Comparison of ENCODE assay signal across 9 cellular contexts in genomic region chr6:11772109-11772830, GRCh38. TPM values are rescaled to one million over a fixed set of nuclear protein-coding genes. Genes with fewer than 3 reads are reported as not detected.
A peak's percentile ranks its signal among the peaks of the same experiment; 100 is the strongest.
DNase-seq lines count a peak whose midpoint lies in the region; ATAC-seq, FAIRE-seq and TF ChIP-seq lines count a peak whose summit lies in the region.
"Had no signal": no experiment of that assay in that cellular context is flagged by ENCODE, and none has a peak within 500 bp of the region (broad histone marks: within the 10 kb centered on the region; RNA-seq: fewer than 3 reads in every experiment).

No MANE protein-coding gene starts in this region.

- H3K4ac ChIP-seq in mesenchymal stem cell (ENCODE audit: low read depth in 1 of 2, low read length in 2 of 2) = no peak overlapping the region

- no peaks in the 10 kb centered on the region for H3K79me1 ChIP-seq in mesenchymal stem cell (replicated peaks; ENCODE audit: low read length, poor library complexity, severe bottlenecking)

- peak overlapping the region; percentile 17 for H2AK5ac ChIP-seq in mesenchymal stem cell (ENCODE audit: low read length, severe bottlenecking)

- H4K91ac ChIP-seq in mesenchymal stem cell (ENCODE audit: low read length) = no peak overlapping the region

- H3K9me3 ChIP-seq in K562 (replicated peaks; ENCODE audit: control insufficient read depth, insufficient read depth, low read depth, low read length) (no peaks in the 10 kb centered on the region), mesenchymal stem cell (ENCODE audit: control insufficient read depth, low read length) (no peaks in the 10 kb centered on the region)

- DNase-seq in AG09309 (ENCODE audit: low read depth) (peak; percentile 91), HT1080 (ENCODE audit: low read depth) (peak; percentile 96), K562 (ENCODE audit: extremely low read depth in 1 of 4, low spot score in 3 of 4) (peak in 1 of 4 experiments; percentile 36), mesenchymal stem cell (peak; percentile 97), DMS53 treated with DMSO at 0.1 percent for 48 hours (lab: John Stamatoyannopoulos, UW; ENCODE audit: unreplicated experiment) (no peak), ureter (ENCODE audit: low spot score) (no peak)
- DNase-seq: NK-92 treated with Interleukin-12 subunit alpha and Interleukin-12 subunit beta, amount 100 ng/mL, for 24 hours had no signal

- TF ChIP-seq CTCF in AG09309 (IDR thresholded peaks at IDR 0.05; ENCODE audit: control insufficient read depth, insufficient read depth, low read depth, low read length, missing control alignments) = no peak
- TF ChIP-seq CTCF in K562 (IDR thresholded peaks at IDR 0.05 in 2 of 3, conservative IDR thresholded peaks at IDR 0.05 in 1 of 3; ENCODE audit: insufficient read depth in 2 of 3, low read depth in 1 of 3, low read length in 3 of 3) = no peak

- TF ChIP-seq POLR2A in K562 (conservative IDR thresholded peaks at IDR 0.05) = no peak

- BruUV-seq in K562 (replicated peaks; lab: Mats Ljungman, UMichigan) = no TSS peak

- 0 out of 2 replicates have a peak, but pooled peaks have one; percentile 9 for TF ChIP-seq EP300 in K562 (IDR thresholded peaks at IDR 0.05; ENCODE audit: low read length)

- no peak overlapping the region for H4K8ac ChIP-seq in mesenchymal stem cell (ENCODE audit: low read length)

- peak overlapping the region in 1 of 2 experiments; percentile 46 for H3K18ac ChIP-seq in mesenchymal stem cell (ENCODE audit: low read depth in 1 of 2, low read length in 2 of 2)

- no peak overlapping the region for H3K4me2 ChIP-seq in K562 (ENCODE audit: insufficient read depth, low read length)
- no peak overlapping the region for H3K4me2 ChIP-seq in mesenchymal stem cell (ENCODE audit: low read length, poor library complexity, severe bottlenecking)

- WGBS in K562 (ENCODE audit: insufficient coverage, low coverage, missing lambda C conversion rate) = 60% methylated on average over 10 of the region's 10 CpGs
- WGBS in mesenchymal stem cell = 59% methylated on average over 8 of the region's 10 CpGs

- H3K79me2 ChIP-seq in K562 (ENCODE audit: control insufficient read depth, insufficient read depth, low read length) = no peaks in the 10 kb centered on the region

- H2AFZ ChIP-seq in K562 (ENCODE audit: low read depth, low read length) (peak overlapping the region; percentile 42), mesenchymal stem cell (ENCODE audit: low read depth, low read length) (no peak overlapping the region)

- H3K27me3 ChIP-seq in K562 (ENCODE audit: control insufficient read depth in 2 of 2, insufficient read depth in 2 of 2, low read length in 2 of 2) (no peaks in the 10 kb centered on the region), mesenchymal stem cell (ENCODE audit: control insufficient read depth in 1 of 2, insufficient read depth in 1 of 2, low read length in 2 of 2) (no peaks in the 10 kb centered on the region)

- TF ChIP-seq RAD21 in K562 (CRISPR knock-in tag; conservative IDR thresholded peaks at IDR 0.05 in 1 of 2, IDR thresholded peaks at IDR 0.05 in 1 of 2) = no peak

- H3K4me3 ChIP-seq in AG09309 (ENCODE audit: control insufficient read depth, low read depth, low read length) = no peak overlapping the region
- no peak overlapping the region for H3K4me3 ChIP-seq in K562
- no peak overlapping the region for H3K4me3 ChIP-seq in mesenchymal stem cell (ENCODE audit: insufficient read depth in 1 of 2, low read depth in 1 of 2, low read length in 2 of 2)

- H3K9me1 ChIP-seq in K562 (ENCODE audit: control insufficient read depth, insufficient read depth, low read length) = no peaks in the 10 kb centered on the region

- no peak overlapping the region; the same call in 2 of the 3 replicates for H3K27ac ChIP-seq in K562 (ENCODE audit: extremely low read depth, low read depth, low read length)
- H3K27ac ChIP-seq in mesenchymal stem cell (ENCODE audit: low read length, poor library complexity, severe bottlenecking) = peak overlapping the region; percentile 93

- H3K14ac ChIP-seq in mesenchymal stem cell (ENCODE audit: low read length in 2 of 2) = no peak overlapping the region

- H3K4me1 ChIP-seq in K562 (replicated peaks in 1 of 2; ENCODE audit: control insufficient read depth in 2 of 2, insufficient read depth in 2 of 2, low read length in 2 of 2) = peaks cover 24 to 42% of the 10 kb centered on the region in 2 experiments
- peaks cover 20% of the 10 kb centered on the region for H3K4me1 ChIP-seq in mesenchymal stem cell (ENCODE audit: control insufficient read depth, insufficient read depth, low read depth, low read length)

- H3K9ac ChIP-seq in K562 (ENCODE audit: insufficient read depth in 1 of 2, low read depth in 2 of 2, low read length in 2 of 2) (no peak overlapping the region), mesenchymal stem cell (ENCODE audit: low read length) (peak overlapping the region; percentile 82)

- no peak overlapping the region for H3K23ac ChIP-seq in mesenchymal stem cell (ENCODE audit: low read length in 2 of 2)

- ATAC-seq in K562 (peak; percentile 48), GM21529 (IDR thresholded peaks at IDR 0.05; ENCODE audit: unreplicated experiment) (no peak), HG03175 (IDR thresholded peaks at IDR 0.05; ENCODE audit: unreplicated experiment) (no peak)

- intact Hi-C loops in K562 (cut with micrococcal nuclease) = no loop called here

- FAIRE-seq in K562 (lab: Jason Lieb, UNC) = peak; percentile 64

- H3K36me3 ChIP-seq in K562 (ENCODE audit: control insufficient read depth, insufficient read depth, low read length) = no peaks in the 10 kb centered on the region
- no peaks in the 10 kb centered on the region for H3K36me3 ChIP-seq in mesenchymal stem cell (ENCODE audit: control insufficient read depth in 1 of 2, insufficient read depth in 2 of 2, low read depth in 1 of 2, low read length in 2 of 2)

- CTCF ChIA-PET in K562 (lab: Yijun Ruan, JAX; ENCODE audit: low intra/inter-chr PET ratio) = no interaction called here

- H2BK12ac ChIP-seq in mesenchymal stem cell (ENCODE audit: low read length in 2 of 2) = peak overlapping the region in 1 of 2 experiments; percentile 79

- in situ Hi-C loops in K562 (cut with MboI) = no loop called here

- POLR2A ChIA-PET in K562 (lab: Yijun Ruan, JAX) = no interaction called here

- no peak overlapping the region for H2BK15ac ChIP-seq in mesenchymal stem cell (ENCODE audit: low read depth, poor library complexity, severe bottlenecking)

- no peaks in the 10 kb centered on the region for H4K20me1 ChIP-seq in K562 (replicated peaks; ENCODE audit: control insufficient read depth, insufficient read depth, low read length)

- peak overlapping the region; percentile 48 for H2BK5ac ChIP-seq in mesenchymal stem cell (ENCODE audit: low read depth, low read length, poor library complexity, severe bottlenecking)

- H2BK120ac ChIP-seq in mesenchymal stem cell (ENCODE audit: low read depth, low read length) = no peak overlapping the region

TF ChIP-seq in K562, 482 proteins besides CTCF, POLR2A, EP300 and RAD21 (continues in another document):
- peak; percentile 85 for TF ChIP-seq CEBPB (tag; IDR thresholded peaks at IDR 0.05)
- TF ChIP-seq ZNF511 (CRISPR knock-in tag; IDR thresholded peaks at IDR 0.05) = no peak
- TF ChIP-seq MAFG (tag; conservative IDR thresholded peaks at IDR 0.05) = 0 out of 2 replicates have a peak, but pooled peaks have one; percentile 10
- peak; percentile 67 for TF ChIP-seq JUND (IDR thresholded peaks at IDR 0.05; ENCODE audit: borderline replicate concordance, low read depth, low read length)
- TF ChIP-seq JUND (tag; IDR thresholded peaks at IDR 0.05; ENCODE audit: borderline replicate concordance, low read depth, low read length) = 0 out of 3 replicates have a peak, but pooled peaks have one; percentile 33
- no peak for TF ChIP-seq MTA2 (IDR thresholded peaks at IDR 0.05; ENCODE audit: low read depth)
- TF ChIP-seq E2F5 (CRISPR knock-in tag; IDR thresholded peaks at IDR 0.05) = no peak
- no peak for TF ChIP-seq ERF (CRISPR knock-in tag; IDR thresholded peaks at IDR 0.05)
- TF ChIP-seq HNRNPH1 (optimal IDR thresholded peaks at IDR 0.05; ENCODE audit: low read depth, low read length) = no peak

RNA-seq across cellular contexts. Expression of gene ADTRP, which starts 6.3 kb away (rescaled TPM):
- total RNA-seq in HT1080 (2014; rRNA removed; shearing (Covaris generic)) = 6.5 and 11.6 TPM in 2 replicates
- polyA plus RNA-seq in HT1080 (2015; cell fraction: cytosol; rRNA removed) = 11.5 and 12.0 TPM in 2 replicates
- polyA plus RNA-seq in HT1080 (2015; cell fraction: nucleus; rRNA removed) = 14.7 and 21.1 TPM in 2 replicates
- 13.8 and 18.6 TPM in 2 replicates for total RNA-seq in K562 (2011; cell fraction: chromatin; rRNA removed; ENCODE audit: low replicate concordance)
- total RNA-seq in K562 (2011; cell fraction: nucleolus; rRNA removed) = 13.8 and 20.4 TPM in 2 replicates
- 13.9 and 19.7 TPM in 2 replicates for total RNA-seq in K562 (2011; cell fraction: nucleoplasm; rRNA removed)
- total RNA-seq in K562 (2014; rRNA removed) (7.4 and 9.6 TPM in 2 replicates), K562 (2014; rRNA removed; fragmentation: Illumina TruSeq; extraction: Trizol) (13.3 and 13.9 TPM in 2 replicates), K562 (2015; rRNA removed; fragmentation: Illumina TruSeq; extraction: Trizol) (13.5 and 13.8 TPM in 2 replicates), K562 (2021) (11.7 and 12.3 TPM in 2 replicates), ureter (42.4 TPM)
- polyA plus RNA-seq in K562 (2011; rRNA removed) (8.7 and 10.0 TPM in 2 replicates), K562 (2014; fragmentation: Illumina TruSeq; extraction: Trizol) (21.7 and 24.0 TPM in 2 replicates), K562 (2014; fragmentation: Nextera tagmentation; extraction: Ambion mirVana) (10 to 100 TPM; 13.6 to 18.3 TPM), K562 (2014; rRNA removed) (12.9 and 16.4 TPM in 2 replicates)
- 7.1 and 9.6 TPM in 2 replicates for polyA plus RNA-seq in K562 (2011; cell fraction: cytosol; rRNA removed)
- polyA plus RNA-seq in K562 (2011; cell fraction: nucleus; rRNA removed) = 16.3 and 17.9 TPM in 2 replicates
- polyA plus RNA-seq in K562 (2012) = 19.8 and 27.5 TPM in 2 replicates
- polyA minus RNA-seq in K562 (2011; rRNA and poly(A)+ RNA removed) = 7.4 and 9.3 TPM in 2 replicates
- 3.6 and 6.5 TPM in 2 replicates for polyA minus RNA-seq in K562 (2011; cell fraction: cytosol; rRNA and poly(A)+ RNA removed)
- polyA minus RNA-seq in K562 (2011; cell fraction: nucleus; rRNA and poly(A)+ RNA removed) = 6.1 and 7.9 TPM in 2 replicates
- 1.4 TPM for polyA plus RNA-seq in mesenchymal stem cell (2013, experiment 1 of 2)
- polyA plus RNA-seq in mesenchymal stem cell (2013, experiment 2 of 2) = 0.81 TPM

Comparison
In these comparisons a context has a peak if more than half of its experiments do, and no peak if none do; other contexts are left out.
1. DNase-seq: peak in AG09309 (single experiment), HT1080 (single experiment) and mesenchymal stem cell (single experiment); none in DMS53 treated with DMSO at 0.1 percent for 48 hours (single experiment) and ureter (single experiment).